1 cellular context compared by ENCODE assay signal in genomic region chr12:64304571-64304970, GRCh38.
TF ChIP-seq lines count a peak whose summit lies in the region.

No MANE protein-coding gene starts in this region.

TF ChIP-seq in GM23338, 12 proteins besides CTCF, POLR2A, EP300 and RAD21 (continued from another document):
- TF ChIP-seq ZNF462 (CRISPR knock-in tag; IDR thresholded peaks at IDR 0.05) (no peak), JUNB (IDR thresholded peaks at IDR 0.05; ENCODE audit: unreplicated experiment) (no peak)
